Comparison of ENCODE assay signal across 15 cellular contexts in the genomic region with DNA sequence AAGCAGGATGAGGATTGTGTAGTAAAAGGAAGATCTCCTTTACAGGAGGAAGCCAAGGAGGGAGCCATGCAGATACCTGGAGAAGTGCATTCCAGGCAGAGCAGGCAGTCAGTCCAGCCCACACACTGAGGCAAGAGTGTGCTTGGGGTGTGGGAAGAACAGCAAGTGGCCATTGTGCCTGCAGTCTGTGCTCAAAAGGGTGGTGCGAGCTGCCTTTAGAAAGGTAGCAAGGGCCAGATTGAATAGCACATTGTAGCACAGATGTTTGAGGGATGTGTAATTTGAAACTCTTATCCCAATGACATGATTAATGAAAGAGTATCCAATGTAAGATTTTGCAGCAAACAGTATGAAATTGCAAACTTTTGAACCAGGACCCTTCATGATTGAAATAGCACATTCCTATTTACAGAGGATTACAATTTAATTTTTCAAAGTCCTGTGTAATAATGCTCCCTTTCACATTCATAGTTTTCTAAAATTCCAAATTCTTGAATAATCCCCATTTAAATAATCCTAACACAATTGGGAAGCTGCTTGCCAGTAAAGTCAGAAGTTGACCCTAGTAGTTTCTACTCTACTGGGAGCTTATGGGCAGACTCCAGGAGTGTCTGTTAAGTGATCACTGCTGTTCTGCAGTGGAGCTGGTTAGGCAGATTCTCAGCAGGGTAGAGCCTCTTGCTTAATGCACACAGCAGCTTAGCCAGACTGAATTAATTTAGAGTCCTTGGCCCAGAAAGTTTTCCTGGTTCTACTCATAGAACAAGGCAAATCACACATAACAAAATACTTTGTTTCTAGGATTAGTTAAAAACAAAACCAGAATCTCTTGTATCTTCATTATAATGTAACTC.
DNase-seq lines count a peak whose midpoint lies in the region; ATAC-seq, FAIRE-seq and TF ChIP-seq lines count a peak whose summit lies in the region.
"Had no signal": no experiment of that assay in that cellular context is flagged by ENCODE, and none has a peak within 500 bp of the region (broad histone marks: within the 10 kb centered on the region; RNA-seq: fewer than 3 reads in every experiment).

No MANE protein-coding gene starts in this region.

- peaks cover 0 to 28% (median 9%) of the 10 kb centered on the region in 3 donors for H3K36me3 Mint-ChIP-seq in naive thymus-derived CD8-positive, alpha-beta T cell

- no peak for TF ChIP-seq EP300 in H1 (IDR thresholded peaks at IDR 0.05; ENCODE audit: borderline replicate concordance in 1 of 2, low read depth in 2 of 2, low read length in 2 of 2)

- H3K4me1 ChIP-seq in H1 (replicated peaks in 1 of 4; ENCODE audit: control insufficient read depth in 3 of 4, insufficient read depth in 4 of 4, low read length in 3 of 4) (peaks cover 0 to 9% (median 8%) of the 10 kb centered on the region in 4 experiments; a peak in 4 of 7 replicates), muscle layer of duodenum (ENCODE audit: control insufficient read depth in 1 of 2, insufficient read depth in 2 of 2, low read length in 2 of 2) (peaks cover 3 to 11% of the 10 kb centered on the region in 2 donors)

- H3K56ac ChIP-seq in H1 (replicated peaks; ENCODE audit: insufficient read length, low read depth, low read length), result no peak overlapping the region

- CTCF ChIA-PET in H1 (lab: Charles Lee; ENCODE audit: partially characterized antibody), result interaction anchor here (0.9 to 4.0 kb wide), 4 partner anchors 13 to 54 kb away, joined by 3 to 33 read pairs (median 8); no protein-coding TSS in a partner anchor

- H3K27ac Mint-ChIP-seq in naive thymus-derived CD8-positive, alpha-beta T cell, result no peak overlapping the region

- peak overlapping the region; percentile 2; the same call in 1 of the 2 replicates for H2BK12ac ChIP-seq in H1 (ENCODE audit: low read depth, low read length)

- no peak overlapping the region for H3K4me3 ChIP-seq in H1 (ENCODE audit: extremely low read depth in 1 of 4, insufficient read depth in 2 of 4, low read depth in 3 of 4, low read length in 4 of 4)
- H3K4me3 ChIP-seq in muscle layer of duodenum (ENCODE audit: low read depth in 1 of 2, low read length in 2 of 2), result no peak overlapping the region
- H3K4me3 ChIP-seq: SJSA1, tibial artery had no signal

- no peaks in the 10 kb centered on the region for H3K23me2 ChIP-seq in H1 (ENCODE audit: low read depth, low read length)

- peak; percentile 36 for FAIRE-seq in H1 (lab: Jason Lieb, UNC)
- no peak for FAIRE-seq in RCC 7860 (lab: Jason Lieb, UNC)

- no peak overlapping the region for H3K4ac ChIP-seq in H1 (replicated peaks; ENCODE audit: insufficient read length, low read depth, low read length)

- H2BK15ac ChIP-seq in H1 (ENCODE audit: low read length), result no peak overlapping the region

- no peak overlapping the region for H2BK5ac ChIP-seq in H1 (ENCODE audit: low read depth, low read length)

- H3K27ac ChIP-seq in H1 (ENCODE audit: low read depth, low read length) (no peak overlapping the region), muscle layer of duodenum (ENCODE audit: low read length) (peak overlapping the region; percentile 20)
- H3K27ac ChIP-seq: SJSA1, tibial artery had no signal

- H3K4me1 Mint-ChIP-seq in naive thymus-derived CD8-positive, alpha-beta T cell, result peaks cover 7 to 29% (median 19%) of the 10 kb centered on the region in 4 donors

- ATAC-seq in GM19324 (IDR thresholded peaks at IDR 0.05; ENCODE audit: low FRiP score, unreplicated experiment), result no peak
- ATAC-seq in HG03378 (IDR thresholded peaks at IDR 0.05; ENCODE audit: unreplicated experiment), result no peak
- no peak for ATAC-seq in naive thymus-derived CD8-positive, alpha-beta T cell

- H2BK120ac ChIP-seq in H1 (replicated peaks; ENCODE audit: low read depth, low read length), result no peak overlapping the region

- H4K20me1 ChIP-seq in H1 (replicated peaks in 1 of 2; ENCODE audit: control insufficient read depth in 1 of 2, insufficient read depth in 2 of 2, low read length in 2 of 2), result no peaks in the 10 kb centered on the region

- no peak for TF ChIP-seq RAD21 in H1 (IDR thresholded peaks at IDR 0.05 in 1 of 2, conservative IDR thresholded peaks at IDR 0.05 in 1 of 2; ENCODE audit: low read depth in 2 of 2, low read length in 2 of 2)

- H4K8ac ChIP-seq in H1 (ENCODE audit: extremely low read depth, insufficient read depth, low read length), result no peak overlapping the region

- no peak for TF ChIP-seq CTCF in H1 (IDR thresholded peaks at IDR 0.05; ENCODE audit: control extremely low read depth in 1 of 3, insufficient read depth in 1 of 3, low read depth in 1 of 3, low read length in 3 of 3)

- peak overlapping the region; percentile 31 for H4K5ac ChIP-seq in H1 (ENCODE audit: insufficient read length, low read depth, low read length)

- no peak overlapping the region for H2AFZ ChIP-seq in H1 (ENCODE audit: low read length)

- peak overlapping the region in 1 of 2 experiments; percentile 10; a peak in 1 of 4 replicates for H3K4me2 ChIP-seq in H1 (ENCODE audit: insufficient read depth in 1 of 2, low read depth in 2 of 2, low read length in 2 of 2)

- DNase-seq in COLO829 (ENCODE audit: low spot score) (peak; percentile 51), NCI-H345 (lab: John Stamatoyannopoulos, UW) (peak; percentile 56), H1 (ENCODE audit: low read depth in 1 of 2, low spot score in 2 of 2) (no peak), RCC 7860 (ENCODE audit: low spot score) (no peak)
- DNase-seq in naive thymus-derived CD8-positive, alpha-beta T cell, result no peak
- DNase-seq: activated CD4-positive, alpha-beta T cell treated with anti-CD3 and anti-CD28 coated beads for 1 hour; CD4-positive, alpha-beta memory T cell; cerebellar nuclear complex; NCI-H446; right cardiac atrium; tibial artery had no signal

- H3K4me3 Mint-ChIP-seq in naive thymus-derived CD8-positive, alpha-beta T cell, result no peak overlapping the region
- H3K4me3 Mint-ChIP-seq: CD4-positive, alpha-beta memory T cell had no signal

- no peak overlapping the region; the same call in 1 of the 2 replicates for H3K18ac ChIP-seq in H1 (ENCODE audit: extremely low read depth, low read length)

- H3K36me3 ChIP-seq in H1 (ENCODE audit: control insufficient read depth in 2 of 4, insufficient read depth in 4 of 4, low read length in 3 of 4) (no peaks in the 10 kb centered on the region), muscle layer of duodenum (ENCODE audit: control insufficient read depth in 1 of 2, insufficient read depth in 2 of 2, low read length in 2 of 2) (peaks cover 0 to 10% of the 10 kb centered on the region in 2 donors)
- H3K36me3 ChIP-seq: SJSA1 had no signal

- H3K9ac ChIP-seq in H1 (replicated peaks in 1 of 4; ENCODE audit: extremely low read depth in 1 of 4, low read depth in 3 of 4, low read length in 3 of 4), result no peak overlapping the region

- TF ChIP-seq POLR2A in H1 (IDR thresholded peaks at IDR 0.05; ENCODE audit: control extremely low read depth in 1 of 2, low read depth in 2 of 2, low read length in 2 of 2), result no peak

- H3K27me3 Mint-ChIP-seq in naive thymus-derived CD8-positive, alpha-beta T cell, result no peaks in the 10 kb centered on the region
- H3K27me3 Mint-ChIP-seq: CD4-positive, alpha-beta memory T cell had no signal

- peak overlapping the region; percentile 13 for H4K91ac ChIP-seq in H1 (replicated peaks; ENCODE audit: insufficient read length, low read length)

- H3K79me2 ChIP-seq in H1 (ENCODE audit: control insufficient read depth in 1 of 2, insufficient read depth in 2 of 2, low read length in 2 of 2), result no peaks in the 10 kb centered on the region

- 13% methylated on average over 1 of the region's 1 CpG; no CpG with 5 or more reads in 1 of the 2 experiments for WGBS in H1 (ENCODE audit: extremely low coverage in 1 of 2, insufficient coverage in 1 of 2, insufficient read length in 1 of 2, insufficient replicate concordance in 2 of 2, low coverage in 1 of 2, low lambda C conversion rate in 2 of 2, missing lambda C conversion rate in 1 of 2), 2 experiments

- no peak overlapping the region for H2BK20ac ChIP-seq in H1 (ENCODE audit: low read length)

- H3K27me3 ChIP-seq in H1 (replicated peaks in 1 of 4; ENCODE audit: control insufficient read depth in 3 of 4, extremely low read depth in 1 of 4, insufficient read depth in 3 of 4, low read length in 3 of 4) (no peaks in the 10 kb centered on the region), muscle layer of duodenum (ENCODE audit: low read depth, low read length) (no peaks in the 10 kb centered on the region)
- H3K27me3 ChIP-seq: SJSA1, tibial artery had no signal

- H3K9me3 ChIP-seq in H1 (ENCODE audit: insufficient read depth in 2 of 2, low read depth in 1 of 2, low read length in 1 of 2), result no peaks in the 10 kb centered on the region
- no peaks in the 10 kb centered on the region for H3K9me3 ChIP-seq in muscle layer of duodenum (ENCODE audit: control insufficient read depth in 1 of 2, low read length in 2 of 2)
- H3K9me3 ChIP-seq: SJSA1, tibial artery had no signal

- POLR2A ChIA-PET in H1 (lab: Charles Lee; ENCODE audit: partially characterized antibody), result interaction anchor here (0.8 to 2.2 kb wide), 2 partner anchors 17 to 21 kb away, joined by 3 to 5 read pairs; no protein-coding TSS in a partner anchor
- POLR2A ChIA-PET in naive thymus-derived CD8-positive, alpha-beta T cell (lab: Charles Lee), result interaction anchor here (0.7 kb wide), 1 partner anchor 17 kb away, joined by 3 read pairs; no protein-coding TSS in a partner anchor

- H3K79me1 ChIP-seq in H1 (ENCODE audit: low read depth, low read length), result no peaks in the 10 kb centered on the region

- H3K9me3 Mint-ChIP-seq in naive thymus-derived CD8-positive, alpha-beta T cell, result no peaks in the 10 kb centered on the region
- H3K9me3 Mint-ChIP-seq: CD4-positive, alpha-beta memory T cell had no signal

- H3K23ac ChIP-seq in H1 (ENCODE audit: insufficient read length), result no peak overlapping the region

- H2AK5ac ChIP-seq in H1 (ENCODE audit: low read depth, low read length), result no peak overlapping the region

- H3K14ac ChIP-seq in H1 (ENCODE audit: insufficient read length), result no peak overlapping the region

TF ChIP-seq in H1, 55 proteins besides CTCF, POLR2A, EP300 and RAD21 (continues in another document):
- TF ChIP-seq SIN3A (conservative IDR thresholded peaks at IDR 0.05 in 1 of 2, IDR thresholded peaks at IDR 0.05 in 1 of 2; ENCODE audit: low read depth in 1 of 2, low read length in 2 of 2) (no peak), TEAD4 (IDR thresholded peaks at IDR 0.05; ENCODE audit: low read depth, low read length) (peak; percentile 85), TBP (IDR thresholded peaks at IDR 0.05; ENCODE audit: low read depth, low read length) (0 out of 2 replicates have a peak, but pooled peaks have one; percentile 23), CBX5 (IDR thresholded peaks at IDR 0.05; ENCODE audit: low read depth, low read length) (no peak), KDM1A (IDR thresholded peaks at IDR 0.05; ENCODE audit: borderline replicate concordance, low read length) (no peak), RFX5 (IDR thresholded peaks at IDR 0.05; ENCODE audit: borderline replicate concordance, low read depth, low read length) (no peak), NANOG (IDR thresholded peaks at IDR 0.05; ENCODE audit: insufficient read depth, low read depth, low read length, poor library complexity, severe bottlenecking) (peak; percentile 38), TAF1 (IDR thresholded peaks at IDR 0.05; ENCODE audit: low read depth, low read length) (no peak), RXRA (IDR thresholded peaks at IDR 0.05; ENCODE audit: insufficient read depth, low read depth, low read length) (no peak), CEBPB (IDR thresholded peaks at IDR 0.05; ENCODE audit: low read depth, low read length) (peak; percentile 54)

Comparison
In these comparisons a context has a peak if more than half of its experiments do, and no peak if none do; other contexts are left out.
1. DNase-seq: peak in COLO829 (single experiment) and NCI-H345 (single experiment); none in H1 (0 of 2), RCC 7860 (single experiment) and naive thymus-derived CD8-positive, alpha-beta T cell (0 of 10).